In genomic region chr3:193240850-193241706, GRCh38 we compare ENCODE assay signal across 1 cellular context.
A peak's percentile ranks its signal among the peaks of the same experiment; 100 is the strongest.
TF ChIP-seq lines count a peak whose summit lies in the region.

TSS of gene PLAAT1 (plus strand) at chr3:193241222. CDS start at chr3:193255651, 14,429 bp downstream.

TF ChIP-seq in HEK293, 187 proteins besides CTCF, POLR2A, EP300 and RAD21 (continued from another document and continues in another):
- TF ChIP-seq ZNF692 (tag by site-specific recombination; IDR thresholded peaks at IDR 0.05) (peak; percentile 43; the same call in 1 of the 2 replicates), TSHZ1 (tag by site-specific recombination; IDR thresholded peaks at IDR 0.05; ENCODE audit: borderline replicate concordance) (no peak), ZNF596 (tag by site-specific recombination; IDR thresholded peaks at IDR 0.05) (no peak), ZNF488 (tag by site-specific recombination; IDR thresholded peaks at IDR 0.05) (no peak), ZNF513 (tag by site-specific recombination; IDR thresholded peaks at IDR 0.05) (no peak), SP7 (tag by site-specific recombination; IDR thresholded peaks at IDR 0.05) (peak; percentile 48), RBAK (tag by site-specific recombination; IDR thresholded peaks at IDR 0.05) (no peak), HOXC10 (CRISPR knock-in tag; IDR thresholded peaks at IDR 0.05) (no peak), ZNF624 (tag by site-specific recombination; IDR thresholded peaks at IDR 0.05) (no peak), ZNF580 (tag by site-specific recombination; IDR thresholded peaks at IDR 0.05) (0 out of 2 replicates have a peak, but pooled peaks have one; percentile 41), HOXA7 (CRISPR knock-in tag; IDR thresholded peaks at IDR 0.05; ENCODE audit: borderline replicate concordance) (no peak), PBX3 (CRISPR knock-in tag; IDR thresholded peaks at IDR 0.05) (0 out of 2 replicates have a peak, but pooled peaks have one; percentile 38), ZNF239 (tag by site-specific recombination; IDR thresholded peaks at IDR 0.05) (no peak), ZNF354C (tag by site-specific recombination; IDR thresholded peaks at IDR 0.05; ENCODE audit: borderline replicate concordance, low read depth) (no peak), ZSCAN23 (tag by site-specific recombination; IDR thresholded peaks at IDR 0.05) (no peak), ZBTB6 (tag by site-specific recombination; IDR thresholded peaks at IDR 0.05) (no peak), ZBTB21 (tag by site-specific recombination; IDR thresholded peaks at IDR 0.05) (0 out of 2 replicates have a peak, but pooled peaks have one; percentile 18), ZNF280D (tag by site-specific recombination; IDR thresholded peaks at IDR 0.05) (no peak), ZNF660 (tag by site-specific recombination; IDR thresholded peaks at IDR 0.05) (0 out of 2 replicates have a peak, but pooled peaks have one; percentile 21), ZNF157 (tag by site-specific recombination; IDR thresholded peaks at IDR 0.05) (no peak), ZNF19 (tag by site-specific recombination; IDR thresholded peaks at IDR 0.05; ENCODE audit: low read depth) (no peak), ZFHX2 (tag by site-specific recombination; conservative IDR thresholded peaks at IDR 0.05) (peak; percentile 93), ZNF211 (tag by site-specific recombination; IDR thresholded peaks at IDR 0.05; ENCODE audit: low read depth) (no peak), ZBTB26 (tag by site-specific recombination; optimal IDR thresholded peaks at IDR 0.05) (peak; percentile 84), ZNF514 (tag by site-specific recombination; IDR thresholded peaks at IDR 0.05) (no peak), ZNF791 (tag by site-specific recombination; IDR thresholded peaks at IDR 0.05) (no peak), ZNF302 (tag by site-specific recombination; IDR thresholded peaks at IDR 0.05; ENCODE audit: low read depth) (no peak), ZIC2 (tag by site-specific recombination; IDR thresholded peaks at IDR 0.05) (peak; percentile 39), ZNF544 (tag by site-specific recombination; IDR thresholded peaks at IDR 0.05) (no peak), ZNF398 (tag by site-specific recombination; IDR thresholded peaks at IDR 0.05) (no peak; the same call in 1 of the 2 replicates), ZNF433 (tag by site-specific recombination; IDR thresholded peaks at IDR 0.05; ENCODE audit: low read depth) (no peak), REST (tag by site-specific recombination; IDR thresholded peaks at IDR 0.05) (no peak), ZNF626 (tag by site-specific recombination; IDR thresholded peaks at IDR 0.05) (no peak), ZEB2 (tag by site-specific recombination; IDR thresholded peaks at IDR 0.05) (no peak), ZNF561 (tag by site-specific recombination; IDR thresholded peaks at IDR 0.05; ENCODE audit: borderline replicate concordance) (0 out of 2 replicates have a peak, but pooled peaks have one; percentile 18), EGR2 (tag by site-specific recombination; IDR thresholded peaks at IDR 0.05; ENCODE audit: low read depth) (peak; percentile 56)
